In genomic region chr2:48343571-48344440, GRCh38 we compare ENCODE assay signal across 8 cellular contexts. TPM values are rescaled to one million over a fixed set of nuclear protein-coding genes. Genes with fewer than 3 reads are reported as not detected.
DNase-seq lines count a peak whose midpoint lies in the region; ATAC-seq and TF ChIP-seq lines count a peak whose summit lies in the region.

No MANE protein-coding gene starts in this region.

- no peaks in the 10 kb centered on the region for H3K27me3 ChIP-seq in BLaER1 treated with 17β-estradiol and CSF1 and Interleukin-3, amounts not matched to agents 10 nM and 100 nM
- H3K27me3 ChIP-seq in ascending aorta (no peaks in the 10 kb centered on the region), right lobe of liver (no peaks in the 10 kb centered on the region)

- DNase-seq in HT-29 (ENCODE audit: low spot score) (peak; percentile 52), ascending aorta (ENCODE audit: low spot score in 2 of 2) (no peak), right lobe of liver (no peak), activated gamma-delta T cell (lab: John Stamatoyannopoulos, UW) (no peak), NCI-H2196 (lab: John Stamatoyannopoulos, UW; ENCODE audit: unreplicated experiment) (no peak)

- ATAC-seq in GM19455 (IDR thresholded peaks at IDR 0.05; ENCODE audit: unreplicated experiment) (peak; percentile 61), right lobe of liver (peak; percentile 25 to 59 (median 38)), HG02840 (IDR thresholded peaks at IDR 0.05; ENCODE audit: low FRiP score, unreplicated experiment) (no peak)

- TF ChIP-seq CTCF in ascending aorta (IDR thresholded peaks at IDR 0.05) (no peak), right lobe of liver (IDR thresholded peaks at IDR 0.05) (no peak)

- peak overlapping the region; percentile 51 to 90 (median 61) for H3K4me2 ChIP-seq in BLaER1 treated with 17β-estradiol and CSF1 and Interleukin-3, amounts not matched to agents 10 nM and 100 nM

- TF ChIP-seq POLR2A in right lobe of liver (IDR thresholded peaks at IDR 0.05) = no peak

- peak overlapping the region; percentile 14 to 68 (median 42); a peak in 19 of 22 replicates for H3K27ac ChIP-seq in BLaER1 treated with 17β-estradiol and CSF1 and Interleukin-3, amounts not matched to agents 10 nM and 100 nM
- H3K27ac ChIP-seq in ascending aorta (peak overlapping the region; percentile 12 to 21), right lobe of liver (peak overlapping the region; percentile 25 to 83 (median 67))

- H3K4me1 ChIP-seq in BLaER1 treated with 17β-estradiol and CSF1 and Interleukin-3, amounts not matched to agents 10 nM and 100 nM = peaks cover 12 to 42% (median 16%) of the 10 kb centered on the region in 10 experiments
- peaks cover 7 to 24% of the 10 kb centered on the region in 2 donors for H3K4me1 ChIP-seq in ascending aorta
- peaks cover 0 to 44% (median 7%) of the 10 kb centered on the region in 4 donors for H3K4me1 ChIP-seq in right lobe of liver

- H3K9ac ChIP-seq in BLaER1 treated with 17β-estradiol and CSF1 and Interleukin-3, amounts not matched to agents 10 nM and 100 nM = peak overlapping the region in 8 of 11 experiments; percentile 5 to 69 (median 30); a peak in 15 of 22 replicates

- peak overlapping the region in 7 of 10 experiments; percentile 1 to 43 (median 16); a peak in 9 of 20 replicates for H3K4me3 ChIP-seq in BLaER1 treated with 17β-estradiol and CSF1 and Interleukin-3, amounts not matched to agents 10 nM and 100 nM
- H3K4me3 ChIP-seq in ascending aorta (peak overlapping the region; percentile 24 to 42), right lobe of liver (peak overlapping the region in 2 of 3 donors; percentile 7 to 33)

- H3K9me3 ChIP-seq in BLaER1 treated with 17β-estradiol and CSF1 and Interleukin-3, amounts not matched to agents 10 nM and 100 nM (replicated peaks in 1 of 11) = peaks cover 29 to 38% (median 32%) of the 10 kb centered on the region in 11 experiments
- H3K9me3 ChIP-seq in ascending aorta = peaks cover 0 to 18% of the 10 kb centered on the region in 2 donors
- peaks cover 0 to 5% (median 1%) of the 10 kb centered on the region in 4 donors for H3K9me3 ChIP-seq in right lobe of liver

- intact Hi-C loops in ascending aorta (cut with DNase I) (no loop called here), right lobe of liver (cut with DNase I) (no loop called here)

- H4K20me1 ChIP-seq in BLaER1 treated with 17β-estradiol and CSF1 and Interleukin-3, amounts not matched to agents 10 nM and 100 nM = peaks cover 0 to 46% (median 16%) of the 10 kb centered on the region in 11 experiments; a peak in 11 of 22 replicates

- WGBS in right lobe of liver (ENCODE audit: insufficient coverage, low coverage, low lambda C conversion rate, missing lambda C conversion rate) = 48% methylated on average over 6 of the region's 6 CpGs

- peaks cover 31 to 37% (median 31%) of the 10 kb centered on the region in 11 experiments for H3K36me3 ChIP-seq in BLaER1 treated with 17β-estradiol and CSF1 and Interleukin-3, amounts not matched to agents 10 nM and 100 nM
- H3K36me3 ChIP-seq in ascending aorta (peaks cover 0 to 8% of the 10 kb centered on the region in 2 donors), right lobe of liver (peaks cover 0 to 3% (median 0%) of the 10 kb centered on the region in 4 donors)

RNA-seq across cellular contexts. Expression of gene FOXN2, which starts 29.3 kb away (rescaled TPM):
- 11.5 and 11.9 TPM in 2 replicates for total RNA-seq in HT-29 (2014; rRNA removed; shearing (Covaris generic))
- total RNA-seq in ascending aorta = 10.6 TPM
- total RNA-seq in right lobe of liver = 10 to 100 TPM; 13.4 to 25.8 (median 19.0) TPM

Comparison
In these comparisons a context has a peak if more than half of its experiments do, and no peak if none do; other contexts are left out.
1. H3K27ac ChIP-seq: peak in every context shown above with its lines; median percentile 67 in right lobe of liver; 42 in BLaER1 treated with 17β-estradiol and CSF1 and Interleukin-3, amounts not matched to agents 10 nM and 100 nM; 16 in ascending aorta.